Comparison of ENCODE assay signal across 20 cellular contexts in genomic region chr11:79931692-79932091, GRCh38.
"Had no signal": no experiment of that assay in that cellular context is flagged by ENCODE, and none has a peak within 500 bp of the region (broad histone marks: within the 10 kb centered on the region; RNA-seq: fewer than 3 reads in every experiment).

No MANE protein-coding gene starts in this region.

- H3K9ac ChIP-seq: neural progenitor cell had no signal

- H3K27ac ChIP-seq: coronary artery, gastroesophageal sphincter, left ventricle myocardium inferior, lower lobe of right lung, neural progenitor cell, pancreas, tibial artery, upper lobe of left lung, uterus had no signal

- H3K4me1 ChIP-seq: gastroesophageal sphincter, left ventricle myocardium inferior, lower lobe of right lung, neural progenitor cell, pancreas, tibial artery, upper lobe of left lung, uterus had no signal

- H2AFZ ChIP-seq: neural progenitor cell had no signal

- H3K4me3 ChIP-seq: coronary artery, gastroesophageal sphincter, left ventricle myocardium inferior, lower lobe of right lung, neural progenitor cell, pancreas, smooth muscle cell, tibial artery, upper lobe of left lung, uterus had no signal

- H3K9me3 ChIP-seq: gastroesophageal sphincter, lower lobe of right lung, pancreas, tibial artery, upper lobe of left lung, uterus had no signal

- DNase-seq: effector CD4-positive, alpha-beta T cell; glutamatergic neuron; immature natural killer cell; left ventricle myocardium inferior; lower lobe of right lung; midbrain; nucleus accumbens; pancreas; right cardiac atrium; stimulated activated CD4-positive, alpha-beta T cell treated with anti-CD3 and anti-CD28 coated beads, Interleukin-4, amount 100 ng/mL, for 1 hour; stimulated activated CD8-positive, alpha-beta memory T cell treated with anti-CD3 and anti-CD28 coated beads, Interleukin-4, amount 100 ng/mL, for 48 hours; tibial artery; upper lobe of left lung; uterus had no signal

- H3K36me3 ChIP-seq: gastroesophageal sphincter, left ventricle myocardium inferior, lower lobe of right lung, neural progenitor cell, pancreas, tibial artery, upper lobe of left lung, uterus had no signal

- H3K27me3 ChIP-seq: gastroesophageal sphincter, neural progenitor cell, pancreas, tibial artery, upper lobe of left lung, uterus had no signal

- ATAC-seq: gastroesophageal sphincter; lower lobe of right lung; natural killer cell treated with Interleukin-12 subunit alpha and Interleukin-12 subunit beta and Interleukin-15 and Interleukin-18, amount 100 ng/mL, for 72 hours; pancreas; right cardiac atrium; stimulated activated memory B cell treated with anti-CD40 and anti-IgM and Interleukin-4, amounts not matched to agents 10 μg/mL and 1 μg/mL and 100 μg/mL, for 72 hours had no signal

- H3K4me2 ChIP-seq: neural progenitor cell, smooth muscle cell had no signal
